ENCODE assay signal across 10 cellular contexts in the genomic region with DNA sequence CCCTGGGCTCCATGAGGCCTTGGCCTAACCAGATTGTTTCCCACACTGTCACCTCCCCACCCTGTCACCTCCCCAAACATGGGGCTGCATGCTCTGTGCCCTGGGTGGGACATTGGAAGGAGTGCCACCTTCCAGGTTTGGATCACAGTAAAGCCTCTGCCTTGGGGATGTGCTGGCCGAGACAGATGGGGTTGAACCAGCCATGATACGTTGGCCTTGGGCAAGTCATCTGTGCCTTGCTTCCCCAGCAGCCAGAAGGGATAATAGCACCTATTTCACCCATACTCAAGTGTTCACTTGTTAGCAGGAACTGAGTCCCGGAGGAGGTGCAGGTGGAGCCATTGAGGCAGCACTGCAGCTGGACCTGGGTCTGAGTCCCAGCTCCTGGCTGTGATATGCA. TPM values are rescaled to one million over a fixed set of nuclear protein-coding genes. Genes with fewer than 3 reads are reported as not detected.
"Had no signal": no experiment of that assay in that cellular context is flagged by ENCODE, and none has a peak within 500 bp of the region (broad histone marks: within the 10 kb centered on the region; RNA-seq: fewer than 3 reads in every experiment).

No MANE protein-coding gene starts in this region.

RNA-seq across cellular contexts. Expression of a gene that starts 7.0 kb away (rescaled TPM):
- total RNA-seq: activated CD4-positive, alpha-beta T cell treated with anti-CD3 and anti-CD28 coated beads, Interleukin-2, amount 10 ng/mL, durations not matched to agents 7 days and 5 days; activated CD8-positive, alpha-beta T cell treated with anti-CD3 and anti-CD28 coated beads for 36 hours; dermis microvascular lymphatic vessel endothelial cell; esophagus squamous epithelium; gastroesophageal sphincter; kidney epithelial cell; left lung; natural killer cell treated with Interleukin-12 subunit alpha and Interleukin-12 subunit beta and Interleukin-15 and Interleukin-18, amount 100 ng/mL, for 72 hours; T-helper 2 cell treated with Interferon-gamma antibody and Interleukin-4, amounts not matched to agents 100 ng/mL and 5 ng/mL, for 36 hours had no signal
- polyA plus RNA-seq: heart right ventricle had no signal

RNA-seq across cellular contexts. Expression of a gene that starts 17.5 kb away (rescaled TPM):
- total RNA-seq: activated CD4-positive, alpha-beta T cell treated with anti-CD3 and anti-CD28 coated beads, Interleukin-2, amount 10 ng/mL, durations not matched to agents 7 days and 5 days; activated CD8-positive, alpha-beta T cell treated with anti-CD3 and anti-CD28 coated beads for 36 hours; dermis microvascular lymphatic vessel endothelial cell; esophagus squamous epithelium; gastroesophageal sphincter; heart right ventricle; kidney epithelial cell; left lung; T-helper 2 cell treated with Interferon-gamma antibody and Interleukin-4, amounts not matched to agents 100 ng/mL and 5 ng/mL, for 36 hours had no signal
- polyA plus RNA-seq: heart right ventricle had no signal
